ENCODE assay signal across 13 cellular contexts in genomic region chr11:111367411-111368284, GRCh38. TPM values are rescaled to one million over a fixed set of nuclear protein-coding genes. Genes with fewer than 3 reads are reported as not detected.
DNase-seq lines count a peak whose midpoint lies in the region; ATAC-seq and TF ChIP-seq lines count a peak whose summit lies in the region.
"Had no signal": no experiment of that assay in that cellular context is flagged by ENCODE, and none has a peak within 500 bp of the region (broad histone marks: within the 10 kb centered on the region; RNA-seq: fewer than 3 reads in every experiment).

No MANE protein-coding gene starts in this region.

- peak overlapping the region; percentile 0 for H3K4me2 ChIP-seq in Karpas-422 (ENCODE audit: low read depth, low read length, poor library complexity, severe bottlenecking)

- H3K4me3 ChIP-seq in Karpas-422 (ENCODE audit: low read length): no peak overlapping the region
- no peak overlapping the region for H3K4me3 ChIP-seq in effector memory CD4-positive, alpha-beta T cell (ENCODE audit: insufficient read depth, low read depth, low read length, poor library complexity, severe bottlenecking)

- peak; percentile 60 for ATAC-seq in HG02852 (IDR thresholded peaks at IDR 0.05; ENCODE audit: unreplicated experiment)
- ATAC-seq: activated T-helper 17 cell treated with anti-CD3 and anti-CD28 coated beads, Interleukin-2, amount 50 U/mL, for 72 hours had no signal

- DNase-seq in GM10248 (ENCODE audit: extremely low spot score): peak; percentile 72
- peak; percentile 35 for DNase-seq in GM19240 (ENCODE audit: insufficient read length, low spot score)
- DNase-seq in Karpas-422: peak; percentile 67
- DNase-seq in NCI-H524 treated with DMSO at 0.1 percent for 48 hours (lab: John Stamatoyannopoulos, UW): no peak
- no peak for DNase-seq in mucosa of gallbladder (ENCODE audit: low spot score)
- DNase-seq in effector memory CD4-positive, alpha-beta T cell: no peak
- no peak for DNase-seq in foreskin melanocyte
- DNase-seq: AML-193; effector CD8-positive, alpha-beta T cell; NCI-H2029; SW 1271 had no signal

- POLR2A ChIA-PET in GM10248 (lab: Yijun Ruan, JAX): interaction anchor here (1.1 to 3.7 kb wide), 3 partner anchors 17 to 49 kb away, joined by 3 to 27 read pairs (median 6); no protein-coding TSS in a partner anchor

- H3K4me1 ChIP-seq in Karpas-422 (ENCODE audit: low read length): peaks cover 98% of the 10 kb centered on the region
- no peaks in the 10 kb centered on the region for H3K4me1 ChIP-seq in effector memory CD4-positive, alpha-beta T cell (ENCODE audit: control insufficient read depth, insufficient read depth, low read length, poor library complexity, severe bottlenecking)

- H4K20me1 ChIP-seq in Karpas-422 (ENCODE audit: insufficient read depth, low read depth, low read length): peaks cover 97% of the 10 kb centered on the region

- CTCF ChIA-PET in GM10248 (lab: Yijun Ruan, JAX): interaction anchor here (1.2 to 32.6 kb wide), 6 partner anchors 9 to 84 kb away, joined by 4 to 636 read pairs (median 6); partner anchors contain the start of gene POU2AF1

- H3K9me3 ChIP-seq in Karpas-422 (ENCODE audit: low read length): no peaks in the 10 kb centered on the region
- no peaks in the 10 kb centered on the region for H3K9me3 ChIP-seq in effector memory CD4-positive, alpha-beta T cell (ENCODE audit: control insufficient read depth, low read length)

- TF ChIP-seq CTCF in GM10248 (IDR thresholded peaks at IDR 0.05; ENCODE audit: control extremely low read depth, extremely low read depth, low read depth, missing control alignments): no peak

- no peaks in the 10 kb centered on the region for H3K9me2 ChIP-seq in Karpas-422 (replicated peaks; ENCODE audit: insufficient read depth, low read length)

- peaks cover 99% of the 10 kb centered on the region for H3K36me3 ChIP-seq in Karpas-422 (ENCODE audit: insufficient read depth, low read length)
- no peaks in the 10 kb centered on the region for H3K36me3 ChIP-seq in effector memory CD4-positive, alpha-beta T cell (ENCODE audit: control insufficient read depth, insufficient read depth, low read length)

- H3K27me3 ChIP-seq in Karpas-422 (ENCODE audit: low read length): no peaks in the 10 kb centered on the region
- H3K27me3 ChIP-seq in effector memory CD4-positive, alpha-beta T cell (replicated peaks; ENCODE audit: control insufficient read depth, insufficient read depth, low read length, poor library complexity, severe bottlenecking): no peaks in the 10 kb centered on the region

- H3K79me2 ChIP-seq in Karpas-422 (ENCODE audit: low read length): peaks cover 98% of the 10 kb centered on the region

- no peak overlapping the region for H2AFZ ChIP-seq in Karpas-422 (ENCODE audit: low read length)

- peak overlapping the region; percentile 7 for H3K27ac ChIP-seq in Karpas-422 (ENCODE audit: low read length)
- no peak overlapping the region for H3K27ac ChIP-seq in effector memory CD4-positive, alpha-beta T cell (ENCODE audit: insufficient read depth, low read length, poor library complexity, severe bottlenecking)

- H3K9ac ChIP-seq in Karpas-422 (ENCODE audit: low read length): 0 out of 2 replicates have a peak overlapping the region, but pooled peaks have one; percentile 0

RNA-seq across cellular contexts. Expression of gene POU2AF1, which starts 11.4 kb away (rescaled TPM):
- 803 and 894 TPM in 2 replicates for total RNA-seq in Karpas-422 (2014; rRNA removed; shearing (Covaris generic); ENCODE audit: low replicate concordance)
- 12.9 TPM for total RNA-seq in mucosa of gallbladder

Comparison
In these comparisons a context has a peak if more than half of its experiments do, and no peak if none do; other contexts are left out.
1. DNase-seq: peak in GM10248 (single experiment), GM19240 (single experiment) and Karpas-422 (single experiment); none in NCI-H524 treated with DMSO at 0.1 percent for 48 hours (single experiment), mucosa of gallbladder (single experiment), effector memory CD4-positive, alpha-beta T cell (0 of 3) and foreskin melanocyte (single experiment).
2. RNA of gene POU2AF1, which starts 11.4 kb away (total RNA-seq): 803 to 894 TPM in Karpas-422; 12.9 TPM in mucosa of gallbladder (single experiment); every median in the first group is over 10 times any median in the second.